17 cellular contexts compared by ENCODE assay signal in genomic region chr15:79027532-79028410, GRCh38.
A peak's percentile ranks its signal among the peaks of the same experiment; 100 is the strongest.
DNase-seq lines count a peak whose midpoint lies in the region; ATAC-seq, FAIRE-seq and TF ChIP-seq lines count a peak whose summit lies in the region.
"Had no signal": no experiment of that assay in that cellular context is flagged by ENCODE, and none has a peak within 500 bp of the region (broad histone marks: within the 10 kb centered on the region; RNA-seq: fewer than 3 reads in every experiment).

No MANE protein-coding gene starts in this region.

- H2AFZ ChIP-seq in HepG2 (ENCODE audit: low read length) (no peak overlapping the region), neuronal stem cell (ENCODE audit: low read length) (no peak overlapping the region)
- H2AFZ ChIP-seq: PC-9 had no signal

- H3K9me3 ChIP-seq in HepG2 (ENCODE audit: low read length) (no peaks in the 10 kb centered on the region), right lobe of liver (no peaks in the 10 kb centered on the region), neuronal stem cell (replicated peaks in 1 of 2; ENCODE audit: control insufficient read depth in 2 of 2, insufficient read depth in 1 of 2, low read depth in 1 of 2, low read length in 2 of 2) (peaks cover 0 to 5% of the 10 kb centered on the region in 2 donors)
- H3K9me3 ChIP-seq: HAP-1 had no signal

- H3K36me3 Mint-ChIP-seq in osteocyte (ENCODE audit: unreplicated experiment), result no peaks in the 10 kb centered on the region
- H3K36me3 Mint-ChIP-seq: CD4-positive, CD25-positive, alpha-beta regulatory T cell had no signal

- H3K79me2 ChIP-seq in HepG2 (ENCODE audit: insufficient read depth, low read length), result no peaks in the 10 kb centered on the region

- H3K4me3 Mint-ChIP-seq in osteocyte (ENCODE audit: unreplicated experiment), result no peak overlapping the region
- H3K4me3 Mint-ChIP-seq: CD4-positive, CD25-positive, alpha-beta regulatory T cell had no signal

- H4K91ac ChIP-seq in neuronal stem cell (ENCODE audit: low read depth, low read length, poor library complexity), result no peak overlapping the region

- intact Hi-C loops in HepG2 (cut with micrococcal nuclease; ENCODE audit: unreplicated experiment) (loop anchor here (2.0 kb wide), 1 partner anchor 119 kb away; no protein-coding TSS in a partner anchor), right lobe of liver (cut with DNase I) (loop anchor here in 1 of 2 donors (5.0 kb wide), 1 partner anchor 160 kb away; no protein-coding TSS in a partner anchor)

- H3K23ac ChIP-seq in neuronal stem cell (ENCODE audit: low read depth, low read length, poor library complexity), result no peak overlapping the region

- CTCF ChIA-PET in HepG2 (lab: Yijun Ruan, JAX; ENCODE audit: low intra/inter-chr PET ratio, low total read pairs), result interaction anchor here (1.0 to 5.4 kb wide), 3 partner anchors 118 to 160 kb away, joined by 3 to 56 read pairs (median 4); no protein-coding TSS in a partner anchor

- H3K79me1 ChIP-seq in neuronal stem cell (ENCODE audit: low read depth, low read length), result no peaks in the 10 kb centered on the region

- no peak overlapping the region for H3K14ac ChIP-seq in neuronal stem cell (ENCODE audit: low read length)

- H2BK120ac ChIP-seq in neuronal stem cell (ENCODE audit: low read depth, low read length), result no peak overlapping the region

- H3K18ac ChIP-seq in neuronal stem cell (ENCODE audit: low read length), result no peak overlapping the region

- no peaks in the 10 kb centered on the region for H3K9me3 Mint-ChIP-seq in osteocyte (ENCODE audit: unreplicated experiment)

- H3K4me2 ChIP-seq in HepG2 (ENCODE audit: low read depth, low read length) (peak overlapping the region; percentile 64), neuronal stem cell (ENCODE audit: insufficient read depth, low read length, poor library complexity, severe bottlenecking) (no peak overlapping the region)
- H3K4me2 ChIP-seq: BLaER1, KMS-11, PC-9 had no signal

- H2BK15ac ChIP-seq in neuronal stem cell (ENCODE audit: low read length), result no peak overlapping the region

- no peak for TF ChIP-seq RAD21 in HepG2 (CRISPR knock-in tag; IDR thresholded peaks at IDR 0.05)

- no peak for FAIRE-seq in HepG2 (lab: Jason Lieb, UNC)

- H3K36me3 ChIP-seq in HepG2 (replicated peaks in 1 of 2; ENCODE audit: control insufficient read depth in 1 of 2, insufficient read depth in 2 of 2, low read length in 2 of 2), result no peaks in the 10 kb centered on the region
- no peaks in the 10 kb centered on the region for H3K36me3 ChIP-seq in right lobe of liver
- no peaks in the 10 kb centered on the region for H3K36me3 ChIP-seq in neuronal stem cell (replicated peaks in 1 of 2; ENCODE audit: control insufficient read depth in 2 of 2, insufficient read depth in 2 of 2, low read length in 2 of 2)
- H3K36me3 ChIP-seq: BLaER1, HAP-1, SJCRH30 had no signal

- no peak overlapping the region for H3K27ac ChIP-seq in HepG2 (ENCODE audit: extremely low read length, insufficient read depth, low read length)
- H3K27ac ChIP-seq in right lobe of liver, result no peak overlapping the region
- no peak overlapping the region for H3K27ac ChIP-seq in foreskin keratinocyte
- H3K27ac ChIP-seq in neuronal stem cell (replicated peaks; ENCODE audit: low read length), result no peak overlapping the region
- H3K27ac ChIP-seq: BLaER1, KMS-11, PC-9, SJCRH30 had no signal

- peak overlapping the region; percentile 17 for H2AK5ac ChIP-seq in neuronal stem cell (ENCODE audit: low read depth, low read length)

- H2BK12ac ChIP-seq in neuronal stem cell (ENCODE audit: low read length), result no peak overlapping the region

- H3K4me1 ChIP-seq in HepG2 (ENCODE audit: insufficient read depth, low read length) (peaks cover 58% of the 10 kb centered on the region), right lobe of liver (no peaks in the 10 kb centered on the region), foreskin keratinocyte (peaks cover 5% of the 10 kb centered on the region), neuronal stem cell (ENCODE audit: control insufficient read depth in 2 of 2, insufficient read depth in 1 of 2, low read depth in 1 of 2, low read length in 2 of 2) (no peaks in the 10 kb centered on the region)
- H3K4me1 ChIP-seq: HAP-1, SJCRH30 had no signal

- H3K4me3 ChIP-seq in HepG2 (replicated peaks in 1 of 3; ENCODE audit: insufficient read depth in 1 of 3, low read depth in 2 of 3, low read length in 3 of 3) (peak overlapping the region in 1 of 3 experiments; percentile 39; a peak in 1 of 6 replicates), right lobe of liver (no peak overlapping the region), neuronal stem cell (ENCODE audit: low read length in 2 of 2) (no peak overlapping the region)
- H3K4me3 ChIP-seq: BLaER1, HAP-1, PC-9, SJCRH30 had no signal

- H3K27me3 Mint-ChIP-seq in osteocyte (ENCODE audit: unreplicated experiment), result peaks cover 2% of the 10 kb centered on the region
- H3K27me3 Mint-ChIP-seq: CD4-positive, CD25-positive, alpha-beta regulatory T cell had no signal

- BruUV-seq in HepG2 (replicated peaks; lab: Mats Ljungman, UMichigan), result no TSS peak

- no peak overlapping the region for H4K8ac ChIP-seq in neuronal stem cell (ENCODE audit: low read depth, low read length)

- TF ChIP-seq EP300 in HepG2 (IDR thresholded peaks at IDR 0.05; ENCODE audit: low read depth in 2 of 2, low read length in 2 of 2) (no peak), HepG2 (CRISPR knock-in tag; IDR thresholded peaks at IDR 0.05; ENCODE audit: borderline replicate concordance) (no peak)

- 5% methylated on average over 11 of the region's 15 CpGs for WGBS in HepG2 (ENCODE audit: low lambda C conversion rate)
- WGBS in right lobe of liver (ENCODE audit: insufficient coverage, low coverage, low lambda C conversion rate, missing lambda C conversion rate), result 50% methylated on average over 7 of the region's 15 CpGs
- no CpG with 5 or more reads among the region's 15 CpGs for WGBS in neuronal stem cell (ENCODE audit: extremely low coverage in 2 of 2, insufficient read length in 2 of 2, insufficient replicate concordance in 1 of 2), 2 donors

- TF ChIP-seq CTCF in HepG2 (CRISPR knock-in tag; IDR thresholded peaks at IDR 0.05) (peak; percentile 26; the same call in 1 of the 2 replicates), right lobe of liver (IDR thresholded peaks at IDR 0.05) (no peak), foreskin keratinocyte (conservative IDR thresholded peaks at IDR 0.05) (no peak), osteocyte (IDR thresholded peaks at IDR 0.05) (no peak)

- DNase-seq in HepG2 (ENCODE audit: low spot score), result peak; percentile 34
- no peak for DNase-seq in right lobe of liver
- DNase-seq in foreskin keratinocyte, result peak in 1 of 2 donors; percentile 28
- no peak for DNase-seq in neuronal stem cell (ENCODE audit: low spot score)
- DNase-seq in T-helper 1 cell, result no peak
- no peak for DNase-seq in AML-193 (lab: John Stamatoyannopoulos, UW)
- no peak for DNase-seq in osteocyte (ENCODE audit: extremely low spot score, unreplicated experiment)
- DNase-seq: GOT3, NCI-H1048, NCI-H2029 treated with DMSO at 0.1 percent for 48 hours, NCI-H226 had no signal

- ATAC-seq in HepG2, result peak; percentile 28; the same call in 2 of the 3 replicates
- ATAC-seq in right lobe of liver, result no peak
- ATAC-seq in foreskin keratinocyte, result peak; percentile 19

- H3K9ac ChIP-seq in HepG2 (ENCODE audit: insufficient read depth, low read depth, low read length) (no peak overlapping the region; the same call in 1 of the 2 replicates), neuronal stem cell (ENCODE audit: low read depth, low read length, poor library complexity) (no peak overlapping the region)
- H3K9ac ChIP-seq: BLaER1, KMS-11 had no signal

- in situ Hi-C loops in HepG2 (cut with HindIII; ENCODE audit: extremely low pct_ligation_motif_present, low pct_unique_long_range_greater_than_20kb), result loop anchor here (5.0 kb wide), 1 partner anchor 155 kb away; no protein-coding TSS in a partner anchor

- POLR2A ChIA-PET in HepG2 (lab: Yijun Ruan, JAX), result interaction anchor here (1.0 to 1.6 kb wide), 5 partner anchors 34 to 158 kb away, joined by 3 to 10 read pairs (median 4); partner anchors contain the start of gene CTSH

- H4K20me1 ChIP-seq in HepG2 (ENCODE audit: insufficient read depth, low read length), result no peaks in the 10 kb centered on the region
- H4K20me1 ChIP-seq: BLaER1 had no signal

- no peak overlapping the region for H2BK5ac ChIP-seq in neuronal stem cell (ENCODE audit: low read length)

- TF ChIP-seq POLR2A in HepG2 (IDR thresholded peaks at IDR 0.05; ENCODE audit: insufficient read depth in 1 of 2, low read depth in 2 of 2, low read length in 2 of 2) (no peak), right lobe of liver (IDR thresholded peaks at IDR 0.05) (no peak)

- no peak overlapping the region for H3K4ac ChIP-seq in neuronal stem cell (ENCODE audit: low read length)

- H3K27ac Mint-ChIP-seq in osteocyte (ENCODE audit: unreplicated experiment), result no peak overlapping the region
- H3K27ac Mint-ChIP-seq: CD4-positive, CD25-positive, alpha-beta regulatory T cell had no signal

- no peaks in the 10 kb centered on the region for H3K4me1 Mint-ChIP-seq in osteocyte (ENCODE audit: unreplicated experiment)
- H3K4me1 Mint-ChIP-seq: CD4-positive, CD25-positive, alpha-beta regulatory T cell had no signal

- H3K27me3 ChIP-seq in HepG2 (ENCODE audit: control insufficient read depth in 1 of 2, insufficient read depth in 2 of 2, low read length in 2 of 2) (no peaks in the 10 kb centered on the region), right lobe of liver (no peaks in the 10 kb centered on the region), foreskin keratinocyte (no peaks in the 10 kb centered on the region), neuronal stem cell (ENCODE audit: control insufficient read depth in 3 of 3, insufficient read depth in 3 of 3, low read depth in 1 of 3, low read length in 3 of 3) (peaks cover 0 to 2% (median 0%) of the 10 kb centered on the region in 3 experiments)
- H3K27me3 ChIP-seq: BLaER1, SJCRH30 had no signal

TF ChIP-seq in HepG2, 621 proteins besides CTCF, POLR2A, EP300 and RAD21 (continues in another document):
- TF ChIP-seq ZNF343 (CRISPR knock-in tag; IDR thresholded peaks at IDR 0.05) (no peak), SETDB1 (CRISPR knock-in tag; IDR thresholded peaks at IDR 0.05; ENCODE audit: borderline replicate concordance) (no peak)

Comparison
In these comparisons a context has a peak if more than half of its experiments do, and no peak if none do; other contexts are left out.
1. ATAC-seq: peak in HepG2 (single experiment) and foreskin keratinocyte (single experiment); none in right lobe of liver (0 of 4).